Comparison of ENCODE assay signal across 21 cellular contexts in the genomic region with DNA sequence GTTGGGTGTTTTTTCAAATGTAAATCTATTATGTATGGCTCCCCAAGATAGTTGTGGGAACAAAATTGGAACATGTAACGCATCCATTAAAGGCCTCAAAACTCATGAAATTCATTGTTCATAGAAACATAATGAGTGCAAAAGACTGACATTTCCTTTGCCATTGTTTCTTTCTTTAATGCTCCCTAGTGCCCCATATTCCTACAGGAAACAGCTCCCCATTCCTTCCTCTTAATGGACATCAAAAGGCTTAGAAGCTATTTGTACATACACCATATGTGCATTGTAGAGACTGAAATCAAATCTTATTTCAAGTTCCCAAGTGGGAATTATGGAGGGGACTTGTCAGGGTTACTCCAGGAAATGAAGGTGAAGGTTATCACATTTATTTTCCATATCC.
"Had no signal": no experiment of that assay in that cellular context is flagged by ENCODE, and none has a peak within 500 bp of the region (broad histone marks: within the 10 kb centered on the region; RNA-seq: fewer than 3 reads in every experiment).

No MANE protein-coding gene starts in this region.

- DNase-seq: nephron progenitor cell; nucleus accumbens; pancreas; posterior cingulate gyrus; psoas muscle; right cardiac atrium; right lobe of liver; sigmoid colon; small intestine; stimulated activated CD4-positive, alpha-beta T cell treated with anti-CD3 and anti-CD28 coated beads, Interleukin-15, amount 100 ng/mL, for 24 hours; stimulated activated CD4-positive, alpha-beta T cell treated with anti-CD3 and anti-CD28 coated beads, Interleukin-2, amount 100 ng/mL, for 24 hours; stimulated activated CD4-positive, alpha-beta T cell treated with anti-CD3 and anti-CD28 coated beads, Interleukin-2, amount 100 ng/mL, for 48 hours; stimulated activated CD4-positive, alpha-beta T cell treated with anti-CD3 and anti-CD28 coated beads, Interleukin-4, amount 100 ng/mL, for 24 hours; stimulated activated naive B cell treated with anti-CD40 and anti-IgM and Interleukin-4, amounts not matched to agents 10 μg/mL and 1 μg/mL and 100 μg/mL, for 72 hours; stimulated activated naive CD4-positive, alpha-beta T cell treated with Interleukin-2 at 50 U/mL for 16 hours; stomach; thyroid gland; trophoblast cell; upper lobe of left lung had no signal

- ATAC-seq: natural killer cell treated with Interleukin-12 subunit alpha and Interleukin-12 subunit beta and Interleukin-15 and Interleukin-18, amount 100 ng/mL, for 72 hours; pancreas; psoas muscle; right cardiac atrium; right lobe of liver; stimulated activated effector memory CD8-positive, alpha-beta T cell treated with anti-CD3 and anti-CD28 coated beads, Interleukin-12 subunit alpha, Interleukin-12 subunit beta, amount 100 ng/mL, for 72 hours; stimulated activated naive B cell treated with anti-CD40 and anti-IgM and Interleukin-4, amounts not matched to agents 10 μg/mL and 1 μg/mL and 100 μg/mL, for 72 hours had no signal
